15 cellular contexts compared by ENCODE assay signal in genomic region chr18:80176334-80177080, GRCh38.
DNase-seq lines count a peak whose midpoint lies in the region; ATAC-seq, FAIRE-seq and TF ChIP-seq lines count a peak whose summit lies in the region.
"Had no signal": no experiment of that assay in that cellular context is flagged by ENCODE, and none has a peak within 500 bp of the region (broad histone marks: within the 10 kb centered on the region; RNA-seq: fewer than 3 reads in every experiment).

No MANE protein-coding gene starts in this region.

- H3K4me3 Mint-ChIP-seq in nephron progenitor cell, result no peak overlapping the region
- no peak overlapping the region for H3K4me3 Mint-ChIP-seq in CD14-positive monocyte
- H3K4me3 Mint-ChIP-seq: activated CD4-positive, alpha-beta memory T cell treated with anti-CD3 and anti-CD28 coated beads for 36 hours; CD4-positive, alpha-beta T cell; stimulated activated memory B cell treated with anti-CD40 and anti-IgM and Interleukin-4, amounts not matched to agents 10 μg/mL and 1 μg/mL and 100 μg/mL, for 72 hours had no signal

- H4K20me1 ChIP-seq in IMR-90 (ENCODE audit: insufficient read depth, low read length), result no peaks in the 10 kb centered on the region

- peaks cover 10% of the 10 kb centered on the region for H3K36me3 Mint-ChIP-seq in nephron progenitor cell (ENCODE audit: low read depth)
- no peaks in the 10 kb centered on the region for H3K36me3 Mint-ChIP-seq in CD14-positive monocyte
- H3K36me3 Mint-ChIP-seq: activated CD4-positive, alpha-beta memory T cell treated with anti-CD3 and anti-CD28 coated beads for 36 hours; stimulated activated memory B cell treated with anti-CD40 and anti-IgM and Interleukin-4, amounts not matched to agents 10 μg/mL and 1 μg/mL and 100 μg/mL, for 72 hours had no signal

- H2BK20ac ChIP-seq in IMR-90 (ENCODE audit: low read depth, low read length), result no peak overlapping the region

- POLR2A ChIA-PET in IMR-90 (lab: Charles Lee; ENCODE audit: unreplicated experiment), result no interaction called here

- peak overlapping the region; percentile 70; the same call in 1 of the 2 replicates for H3K4ac ChIP-seq in IMR-90 (ENCODE audit: low read depth, low read length)

- H3K27ac Mint-ChIP-seq in nephron progenitor cell, result peak overlapping the region; percentile 38
- H3K27ac Mint-ChIP-seq in CD14-positive monocyte, result no peak overlapping the region
- H3K27ac Mint-ChIP-seq: activated CD4-positive, alpha-beta memory T cell treated with anti-CD3 and anti-CD28 coated beads for 36 hours; stimulated activated memory B cell treated with anti-CD40 and anti-IgM and Interleukin-4, amounts not matched to agents 10 μg/mL and 1 μg/mL and 100 μg/mL, for 72 hours had no signal

- CTCF ChIA-PET in IMR-90 (lab: Yijun Ruan, JAX), result no interaction called here

- ATAC-seq in IMR-90 (ENCODE audit: low read depth) (peak; percentile 88), GM21447 (IDR thresholded peaks at IDR 0.05; ENCODE audit: unreplicated experiment) (no peak)
- ATAC-seq: body of pancreas; psoas muscle; stimulated activated memory B cell treated with anti-CD40 and anti-IgM and Interleukin-4, amounts not matched to agents 10 μg/mL and 1 μg/mL and 100 μg/mL, for 72 hours had no signal

- no peak overlapping the region for H2AK5ac ChIP-seq in IMR-90 (ENCODE audit: low read depth, low read length)

- no peak overlapping the region for H4K8ac ChIP-seq in IMR-90 (ENCODE audit: low read depth in 2 of 2, low read length in 2 of 2)

- H3K27me3 ChIP-seq in IMR-90 (ENCODE audit: control insufficient read depth, insufficient read depth, low read length), result no peaks in the 10 kb centered on the region
- H3K27me3 ChIP-seq: body of pancreas had no signal

- H3K56ac ChIP-seq in IMR-90 (ENCODE audit: extremely low read depth, insufficient read depth, low read length), result no peak overlapping the region

- intact Hi-C loops in IMR-90 (cut with micrococcal nuclease), result no loop called here
- intact Hi-C loops in CD14-positive monocyte (cut with micrococcal nuclease), result no loop called here

- peak overlapping the region; percentile 18 for H2BK5ac ChIP-seq in IMR-90 (ENCODE audit: low read depth, low read length, poor library complexity, severe bottlenecking)

- no peak overlapping the region; the same call in 1 of the 2 replicates for H2BK120ac ChIP-seq in IMR-90 (ENCODE audit: low read depth, low read length)

- dilution Hi-C loops in IMR-90 (cut with HindIII; ENCODE audit: low sequenced_read_pairs, unreplicated experiment), result no loop called here

- TF ChIP-seq POLR2A in IMR-90 (IDR thresholded peaks at IDR 0.05; ENCODE audit: low read depth, low read length), result no peak

- H2AFZ ChIP-seq in IMR-90 (replicated peaks; ENCODE audit: low read length, poor library complexity), result peak overlapping the region; percentile 19

- H3K9me1 ChIP-seq in IMR-90 (ENCODE audit: insufficient read depth, low read length), result peaks cover 8% of the 10 kb centered on the region

- H3K4me1 ChIP-seq in IMR-90 (ENCODE audit: control insufficient read depth, insufficient read depth, low read length), result peaks cover 2% of the 10 kb centered on the region; the same call in 1 of the 2 replicates
- H3K4me1 ChIP-seq: psoas muscle had no signal

- peak; percentile 12 for FAIRE-seq in endometrium (lab: Jason Lieb, UNC)
- FAIRE-seq: endothelial cell of umbilical vein had no signal

- H3K27ac ChIP-seq in C4-2B (peak overlapping the region; percentile 11), IMR-90 (ENCODE audit: insufficient read depth, low read length) (peak overlapping the region; percentile 48; the same call in 1 of the 2 replicates)
- H3K27ac ChIP-seq: body of pancreas, psoas muscle had no signal

- no peak for TF ChIP-seq RAD21 in IMR-90 (IDR thresholded peaks at IDR 0.05; ENCODE audit: low read length)

- H3K27me3 Mint-ChIP-seq in nephron progenitor cell (ENCODE audit: low read depth, poor library complexity) (peaks cover 3% of the 10 kb centered on the region), CD14-positive monocyte (ENCODE audit: low read depth in 3 of 3) (peaks cover 14 to 22% (median 16%) of the 10 kb centered on the region in 3 donors)

- H3K23ac ChIP-seq in IMR-90 (ENCODE audit: low read depth, low read length), result 0 out of 2 replicates have a peak overlapping the region, but pooled peaks have one; percentile 62

- H4K91ac ChIP-seq in IMR-90 (ENCODE audit: insufficient read depth, low read depth, low read length), result no peak overlapping the region

- no peak overlapping the region for H3K4me3 ChIP-seq in IMR-90 (ENCODE audit: insufficient read depth, low read depth, low read length)
- H3K4me3 ChIP-seq: body of pancreas, psoas muscle had no signal

- H3K4me1 Mint-ChIP-seq in nephron progenitor cell, result peaks cover 26% of the 10 kb centered on the region
- H3K4me1 Mint-ChIP-seq in CD14-positive monocyte, result peaks cover under 1% of the 10 kb centered on the region

- peak; percentile 54 for DNase-seq in IMR-90
- no peak for DNase-seq in nephron progenitor cell
- no peak for DNase-seq in CD14-positive monocyte (ENCODE audit: low spot score)
- DNase-seq in stimulated activated CD4-positive, alpha-beta T cell treated with anti-CD3 and anti-CD28 coated beads, Interleukin-4, amount 100 ng/mL, for 1 hour, result no peak
- no peak for DNase-seq in NCI-H524 (lab: John Stamatoyannopoulos, UW)
- DNase-seq: body of pancreas, hypothalamus, psoas muscle had no signal

- no peaks in the 10 kb centered on the region for H3K36me3 ChIP-seq in IMR-90 (ENCODE audit: control insufficient read depth, insufficient read depth, low read length)

- WGBS in IMR-90 (ENCODE audit: extremely low coverage in 2 of 2, insufficient read length in 1 of 2), 2 experiments, result 20% methylated on average over 3 of the region's 18 CpGs; no CpG with 5 or more reads in 1 of the 2 experiments

- H3K14ac ChIP-seq in IMR-90 (replicated peaks; ENCODE audit: low read depth, low read length), result peak overlapping the region; percentile 30; the same call in 1 of the 2 replicates

- H3K18ac ChIP-seq in IMR-90 (ENCODE audit: low read depth, low read length), result no peak overlapping the region

- H3K9me3 ChIP-seq in IMR-90 (ENCODE audit: control insufficient read depth, insufficient read depth, low read length), result no peaks in the 10 kb centered on the region
- H3K9me3 ChIP-seq: body of pancreas, psoas muscle had no signal

- BruUV-seq in IMR-90 (replicated peaks; lab: Mats Ljungman, UMichigan), result no TSS peak

- H3K9ac ChIP-seq in IMR-90 (ENCODE audit: low read depth, low read length), result no peak overlapping the region; the same call in 1 of the 2 replicates

- no peak overlapping the region for H2BK15ac ChIP-seq in IMR-90 (ENCODE audit: low read depth, low read length)

- in situ Hi-C loops in IMR-90 (cut with MboI; ENCODE audit: low sequenced_read_pairs), result no loop called here

- no peaks in the 10 kb centered on the region for H3K9me3 Mint-ChIP-seq in nephron progenitor cell
- peaks cover 0 to 4% (median 0%) of the 10 kb centered on the region in 7 donors for H3K9me3 Mint-ChIP-seq in CD14-positive monocyte
- H3K9me3 Mint-ChIP-seq: activated CD4-positive, alpha-beta memory T cell treated with anti-CD3 and anti-CD28 coated beads for 36 hours; CD4-positive, alpha-beta T cell had no signal

- H3K4me2 ChIP-seq in IMR-90 (ENCODE audit: low read depth, low read length), result peak overlapping the region; percentile 23; the same call in 1 of the 2 replicates

- H2AK9ac ChIP-seq in IMR-90 (replicated peaks; ENCODE audit: low read depth, low read length, poor library complexity), result no peak overlapping the region

- peaks cover 0 to 9% of the 10 kb centered on the region in 2 experiments; a peak in 1 of 4 replicates for H3K79me1 ChIP-seq in IMR-90 (ENCODE audit: low read depth in 1 of 2, low read length in 2 of 2)

- TF ChIP-seq CTCF in C4-2B (conservative IDR thresholded peaks at IDR 0.05) (no peak), IMR-90 (conservative IDR thresholded peaks at IDR 0.05; ENCODE audit: low read depth, low read length) (no peak), nephron progenitor cell (IDR thresholded peaks at IDR 0.05) (no peak), CD14-positive monocyte (IDR thresholded peaks at IDR 0.05) (no peak)

- H4K5ac ChIP-seq in IMR-90 (ENCODE audit: low read depth, low read length), result no peak overlapping the region; the same call in 1 of the 2 replicates

TF ChIP-seq in IMR-90, 13 proteins besides CTCF, POLR2A, EP300 and RAD21 (continues in another document):
- TF ChIP-seq RCOR1 (IDR thresholded peaks at IDR 0.05; ENCODE audit: insufficient replicate concordance, low read length) (no peak), ELK1 (IDR thresholded peaks at IDR 0.05; ENCODE audit: borderline replicate concordance, low read depth, low read length) (no peak), USF2 (IDR thresholded peaks at IDR 0.05; ENCODE audit: low read depth, low read length) (no peak), MXI1 (IDR thresholded peaks at IDR 0.05; ENCODE audit: borderline replicate concordance, low read depth, low read length) (0 out of 2 replicates have a peak, but pooled peaks have one; percentile 23), CHD1 (IDR thresholded peaks at IDR 0.05; ENCODE audit: low read depth, low read length) (no peak), FOS (IDR thresholded peaks at IDR 0.05; ENCODE audit: low read depth, low read length) (no peak), SMC3 (IDR thresholded peaks at IDR 0.05; ENCODE audit: low read depth, low read length) (no peak), MAFK (IDR thresholded peaks at IDR 0.05; ENCODE audit: low read depth, low read length) (no peak), BHLHE40 (IDR thresholded peaks at IDR 0.05; ENCODE audit: low read depth, low read length) (peak; percentile 72), RFX5 (IDR thresholded peaks at IDR 0.05; ENCODE audit: low read depth, low read length) (no peak), NFE2L2 (IDR thresholded peaks at IDR 0.05; ENCODE audit: low read depth, low read length) (no peak), CEBPB (IDR thresholded peaks at IDR 0.05; ENCODE audit: low read depth, low read length) (no peak)
